ENCODE assay signal across 8 cellular contexts in genomic region chr6:45445364-45445748, GRCh38.
DNase-seq lines count a peak whose midpoint lies in the region; ATAC-seq and TF ChIP-seq lines count a peak whose summit lies in the region.

No MANE protein-coding gene starts in this region.

- peak overlapping the region; percentile 66 to 76 for H3K4me3 Mint-ChIP-seq in activated T-cell treated with anti-CD3 and anti-CD28 coated beads, Interleukin-2, amount 50 U/mL, for 72 hours

- peaks cover 93% of the 10 kb centered on the region for H3K4me1 Mint-ChIP-seq in activated T-cell treated with anti-CD3 and anti-CD28 coated beads, Interleukin-2, amount 50 U/mL, for 72 hours (ENCODE audit: low read depth)

- H3K36me3 ChIP-seq in ascending aorta = no peaks in the 10 kb centered on the region
- H3K36me3 ChIP-seq in right lobe of liver = no peaks in the 10 kb centered on the region
- no peaks in the 10 kb centered on the region for H3K36me3 ChIP-seq in upper lobe of right lung

- WGBS in right lobe of liver (ENCODE audit: insufficient coverage, low coverage, low lambda C conversion rate, missing lambda C conversion rate) = 23% methylated on average over 2 of the region's 2 CpGs

- peak overlapping the region; percentile 100 for H3K27ac Mint-ChIP-seq in activated T-cell treated with anti-CD3 and anti-CD28 coated beads, Interleukin-2, amount 50 U/mL, for 72 hours

- TF ChIP-seq POLR2A in right lobe of liver (IDR thresholded peaks at IDR 0.05) = no peak

- no peak overlapping the region for H3K4me3 ChIP-seq in ascending aorta
- H3K4me3 ChIP-seq in right lobe of liver = no peak overlapping the region
- H3K4me3 ChIP-seq in upper lobe of right lung = no peak overlapping the region

- H3K27ac ChIP-seq in ascending aorta = peak overlapping the region; percentile 31 to 32
- peak overlapping the region in 2 of 3 donors; percentile 19 to 49 for H3K27ac ChIP-seq in right lobe of liver
- peak overlapping the region; percentile 72 for H3K27ac ChIP-seq in upper lobe of right lung

- H3K9me3 ChIP-seq in ascending aorta = no peaks in the 10 kb centered on the region
- H3K9me3 ChIP-seq in right lobe of liver = no peaks in the 10 kb centered on the region
- H3K9me3 ChIP-seq in upper lobe of right lung = no peaks in the 10 kb centered on the region

- ATAC-seq in activated T-cell treated with anti-CD3 and anti-CD28 coated beads, Interleukin-2, amount 50 U/mL, for 72 hours (replicated peaks in 1 of 2) = no peak
- ATAC-seq in right lobe of liver (peak in 2 of 4 donors; percentile 6 to 20), upper lobe of right lung (peak; percentile 12), GM19467 (IDR thresholded peaks at IDR 0.05; ENCODE audit: unreplicated experiment) (no peak)

- no peaks in the 10 kb centered on the region for H3K9me3 Mint-ChIP-seq in activated T-cell treated with anti-CD3 and anti-CD28 coated beads, Interleukin-2, amount 50 U/mL, for 72 hours

- peaks cover 30 to 57% of the 10 kb centered on the region in 2 donors for H3K36me3 Mint-ChIP-seq in activated T-cell treated with anti-CD3 and anti-CD28 coated beads, Interleukin-2, amount 50 U/mL, for 72 hours (ENCODE audit: insufficient read depth in 2 of 2)

- H3K27me3 Mint-ChIP-seq in activated T-cell treated with anti-CD3 and anti-CD28 coated beads, Interleukin-2, amount 50 U/mL, for 72 hours (ENCODE audit: low read depth) = no peaks in the 10 kb centered on the region

- TF ChIP-seq CTCF in ascending aorta (IDR thresholded peaks at IDR 0.05) (no peak), right lobe of liver (IDR thresholded peaks at IDR 0.05) (no peak), upper lobe of right lung (IDR thresholded peaks at IDR 0.05) (no peak)

- no peaks in the 10 kb centered on the region for H3K27me3 ChIP-seq in ascending aorta
- H3K27me3 ChIP-seq in right lobe of liver = no peaks in the 10 kb centered on the region
- no peaks in the 10 kb centered on the region for H3K27me3 ChIP-seq in upper lobe of right lung

- H3K4me1 ChIP-seq in ascending aorta = peaks cover 0 to 13% of the 10 kb centered on the region in 2 donors
- peaks cover 3 to 13% (median 6%) of the 10 kb centered on the region in 4 donors for H3K4me1 ChIP-seq in right lobe of liver
- H3K4me1 ChIP-seq in upper lobe of right lung = peaks cover 31% of the 10 kb centered on the region

- no peak for DNase-seq in activated T-cell treated with anti-CD3 and anti-CD28 coated beads, Interleukin-2, amount 50 U/mL, for 72 hours
- no peak for DNase-seq in activated T-cell treated with anti-CD3 and anti-CD28 coated beads, Interleukin-2, amount 50 U/mL, for 48 hours
- DNase-seq in ascending aorta (ENCODE audit: low spot score in 2 of 2) = no peak
- no peak for DNase-seq in right lobe of liver
- no peak for DNase-seq in upper lobe of right lung
- no peak for DNase-seq in kidney tubule cell (ENCODE audit: low spot score)
- no peak for DNase-seq in GDM1 (lab: John Stamatoyannopoulos, UW)

- intact Hi-C loops in ascending aorta (cut with DNase I) (loop anchor here (2.0 kb wide), 1 partner anchor 69 kb away; the partner anchor contains the start of gene SUPT3H), right lobe of liver (cut with DNase I) (no loop called here), upper lobe of right lung (cut with DNase I) (no loop called here)
